In genomic region chr10:43257210-43258031, GRCh38 we compare ENCODE assay signal across 21 cellular contexts. TPM values are rescaled to one million over a fixed set of nuclear protein-coding genes. Genes with fewer than 3 reads are reported as not detected.
A peak's percentile ranks its signal among the peaks of the same experiment; 100 is the strongest.
DNase-seq lines count a peak whose midpoint lies in the region; ATAC-seq and TF ChIP-seq lines count a peak whose summit lies in the region.
"Had no signal": no experiment of that assay in that cellular context is flagged by ENCODE, and none has a peak within 500 bp of the region (broad histone marks: within the 10 kb centered on the region; RNA-seq: fewer than 3 reads in every experiment).

No MANE protein-coding gene starts in this region.

- H3K79me1 ChIP-seq in H9 (ENCODE audit: insufficient read depth, low read depth, low read length, poor library complexity, severe bottlenecking): no peaks in the 10 kb centered on the region

- no peaks in the 10 kb centered on the region for H3K23me2 ChIP-seq in H9 (ENCODE audit: insufficient read length, low read depth, low read length, poor library complexity, severe bottlenecking)

- TF ChIP-seq POLR2A in breast epithelium (IDR thresholded peaks at IDR 0.05): no peak
- TF ChIP-seq POLR2A in testis (IDR thresholded peaks at IDR 0.05): no peak

- intact Hi-C loops in MCF 10A (cut with micrococcal nuclease) (no loop called here), breast epithelium (cut with DNase I; ENCODE audit: low total_unique reads) (no loop called here), testis (cut with DNase I; ENCODE audit: low total_unique reads) (no loop called here)

- H3K9me3 ChIP-seq in breast epithelium: no peaks in the 10 kb centered on the region
- H3K9me3 ChIP-seq in H9 (ENCODE audit: control insufficient read depth, low read depth, low read length): no peaks in the 10 kb centered on the region
- no peaks in the 10 kb centered on the region for H3K9me3 ChIP-seq in testis
- H3K9me3 ChIP-seq: sigmoid colon had no signal

- H4K20me1 ChIP-seq in H9 (ENCODE audit: control insufficient read depth, insufficient read depth, insufficient read length): no peaks in the 10 kb centered on the region

- no peak overlapping the region for H3K27ac ChIP-seq in breast epithelium
- H3K27ac ChIP-seq in H9 (ENCODE audit: insufficient read length, low read depth, low read length): no peak overlapping the region
- no peak overlapping the region for H3K27ac ChIP-seq in testis
- H3K27ac ChIP-seq: sigmoid colon had no signal

- H3K36me3 ChIP-seq in breast epithelium: no peaks in the 10 kb centered on the region
- no peaks in the 10 kb centered on the region for H3K36me3 ChIP-seq in testis (ENCODE audit: low read depth, missing control alignments)
- H3K36me3 ChIP-seq: sigmoid colon had no signal

- no peak overlapping the region for H3K9ac ChIP-seq in H9 (ENCODE audit: extremely low read depth, insufficient read length, low read length)

- H2BK12ac ChIP-seq in H9 (ENCODE audit: insufficient read length, low read depth, low read length): no peak overlapping the region

- CTCF ChIA-PET in MCF 10A (lab: Yijun Ruan, JAX): interaction anchor here (0.7 to 0.8 kb wide), 2 partner anchors 36 to 93 kb away, joined by 3 read pairs; no protein-coding TSS in a partner anchor
- CTCF ChIA-PET in activated CD4-positive, alpha-beta memory T cell treated with anti-CD3 and anti-CD28 coated beads, Interleukin-2, amount 10 ng/mL, durations not matched to agents 7 days and 5 days (lab: Charles Lee): interaction anchor here (1.0 to 2.8 kb wide), 2 partner anchors 83 to 91 kb away, joined by 3 to 10 read pairs; no protein-coding TSS in a partner anchor

- H3K27me3 ChIP-seq in breast epithelium: no peaks in the 10 kb centered on the region
- no peaks in the 10 kb centered on the region for H3K27me3 ChIP-seq in H9 (ENCODE audit: insufficient read depth, low read length)
- H3K27me3 ChIP-seq in testis: no peaks in the 10 kb centered on the region

- BruUV-seq in MCF 10A (replicated peaks; lab: Mats Ljungman, UMichigan): no TSS peak

- no peak overlapping the region for H2BK120ac ChIP-seq in H9 (ENCODE audit: low read depth, low read length, poor library complexity, severe bottlenecking)

- H3K4me3 Mint-ChIP-seq in MCF 10A (ENCODE audit: unreplicated experiment): no peak overlapping the region
- H3K4me3 Mint-ChIP-seq in H9: no peak overlapping the region
- H3K4me3 Mint-ChIP-seq in activated CD4-positive, alpha-beta memory T cell treated with anti-CD3 and anti-CD28 coated beads, Interleukin-2, amount 10 ng/mL, durations not matched to agents 7 days and 5 days: no peak overlapping the region
- H3K4me3 Mint-ChIP-seq: activated CD4-positive, alpha-beta memory T cell treated with anti-CD3 and anti-CD28 coated beads for 36 hours; dendritic cell treated with granulocyte-macrophage colony-stimulating factor and Interleukin-4, amounts not matched to agents 40 ng/mL and 50 ng/mL, for 4 days; naive thymus-derived CD8-positive, alpha-beta T cell; WTC11 had no signal

- no peaks in the 10 kb centered on the region for H3K4me1 ChIP-seq in breast epithelium
- H3K4me1 ChIP-seq in H9 (ENCODE audit: insufficient read depth, low read length): no peaks in the 10 kb centered on the region
- no peaks in the 10 kb centered on the region for H3K4me1 ChIP-seq in testis
- H3K4me1 ChIP-seq: sigmoid colon had no signal

- peak overlapping the region; percentile 44; the same call in 1 of the 2 replicates for H3K14ac ChIP-seq in H9 (ENCODE audit: insufficient read depth, low read length)

- H4K8ac ChIP-seq in H9 (replicated peaks; ENCODE audit: insufficient read length, low read depth, low read length): no peak overlapping the region

- TF ChIP-seq CTCF in MCF 10A (IDR thresholded peaks at IDR 0.05; ENCODE audit: unreplicated experiment) (no peak), breast epithelium (IDR thresholded peaks at IDR 0.05) (no peak), H9 (conservative IDR thresholded peaks at IDR 0.05) (no peak), testis (IDR thresholded peaks at IDR 0.05) (no peak)

- no peak overlapping the region for H2BK15ac ChIP-seq in H9 (ENCODE audit: low read depth, low read length)

- no peak overlapping the region for H3K4ac ChIP-seq in H9 (ENCODE audit: low read depth, low read length)

- H3K4me1 Mint-ChIP-seq in MCF 10A (ENCODE audit: insufficient read depth, unreplicated experiment) (peaks cover 24% of the 10 kb centered on the region), H9 (peaks cover 6 to 26% of the 10 kb centered on the region in 2 experiments)
- peaks cover 5% of the 10 kb centered on the region for H3K4me1 Mint-ChIP-seq in activated CD4-positive, alpha-beta memory T cell treated with anti-CD3 and anti-CD28 coated beads, Interleukin-2, amount 10 ng/mL, durations not matched to agents 7 days and 5 days

- no peak overlapping the region for H2AFZ ChIP-seq in H9 (ENCODE audit: low read length)

- no CpG with 5 or more reads among the region's 13 CpGs for WGBS in H9 (ENCODE audit: extremely low coverage, insufficient read length, low lambda C conversion rate)
- 91% methylated on average over 10 to 13 of the region's 13 CpGs for WGBS in testis, 2 donors

- no peak overlapping the region for H3K56ac ChIP-seq in H9 (ENCODE audit: insufficient read length, low read depth, low read length)

- H3K23ac ChIP-seq in H9 (ENCODE audit: insufficient read length, low read depth, low read length): no peak overlapping the region

- H3T11ph ChIP-seq in H9 (ENCODE audit: low read length): no peak overlapping the region

- no peak overlapping the region for H4K91ac ChIP-seq in H9 (ENCODE audit: insufficient read length, low read depth, low read length)

- no peak overlapping the region for H3K4me3 ChIP-seq in breast epithelium
- no peak overlapping the region for H3K4me3 ChIP-seq in testis
- H3K4me3 ChIP-seq: sigmoid colon had no signal

- no peak overlapping the region for H3K18ac ChIP-seq in H9 (ENCODE audit: insufficient read length, low read depth, low read length)

- H3K27me3 Mint-ChIP-seq in MCF 10A (ENCODE audit: insufficient read depth, unreplicated experiment) (no peaks in the 10 kb centered on the region), H9 (ENCODE audit: low read depth) (peaks cover 6% of the 10 kb centered on the region)
- peaks cover 1% of the 10 kb centered on the region for H3K27me3 Mint-ChIP-seq in activated CD4-positive, alpha-beta memory T cell treated with anti-CD3 and anti-CD28 coated beads, Interleukin-2, amount 10 ng/mL, durations not matched to agents 7 days and 5 days
- H3K27me3 Mint-ChIP-seq: activated CD4-positive, alpha-beta memory T cell treated with anti-CD3 and anti-CD28 coated beads for 36 hours had no signal

- no peaks in the 10 kb centered on the region for H3K9me3 Mint-ChIP-seq in MCF 10A (ENCODE audit: unreplicated experiment)
- no peaks in the 10 kb centered on the region for H3K9me3 Mint-ChIP-seq in H9
- no peaks in the 10 kb centered on the region for H3K9me3 Mint-ChIP-seq in activated CD4-positive, alpha-beta memory T cell treated with anti-CD3 and anti-CD28 coated beads, Interleukin-2, amount 10 ng/mL, durations not matched to agents 7 days and 5 days
- H3K9me3 Mint-ChIP-seq: activated CD4-positive, alpha-beta memory T cell treated with anti-CD3 and anti-CD28 coated beads for 36 hours; CD14-positive monocyte; dendritic cell treated with granulocyte-macrophage colony-stimulating factor and Interleukin-4, amounts not matched to agents 40 ng/mL and 50 ng/mL, for 4 days; naive thymus-derived CD8-positive, alpha-beta T cell; WTC11 had no signal

- no peak for ATAC-seq in GM21423 (IDR thresholded peaks at IDR 0.05; ENCODE audit: unreplicated experiment)
- ATAC-seq: left colon; naive thymus-derived CD8-positive, alpha-beta T cell; WTC11 had no signal

- H3K27ac Mint-ChIP-seq in MCF 10A (ENCODE audit: low read depth, unreplicated experiment): peak overlapping the region; percentile 69
- no peak overlapping the region; a peak in 1 of 7 replicates for H3K27ac Mint-ChIP-seq in H9
- no peak overlapping the region for H3K27ac Mint-ChIP-seq in activated CD4-positive, alpha-beta memory T cell treated with anti-CD3 and anti-CD28 coated beads, Interleukin-2, amount 10 ng/mL, durations not matched to agents 7 days and 5 days
- H3K27ac Mint-ChIP-seq: activated CD4-positive, alpha-beta memory T cell treated with anti-CD3 and anti-CD28 coated beads for 36 hours; dendritic cell treated with granulocyte-macrophage colony-stimulating factor and Interleukin-4, amounts not matched to agents 40 ng/mL and 50 ng/mL, for 4 days; WTC11 had no signal

- no peaks in the 10 kb centered on the region for H3K79me2 ChIP-seq in H9 (ENCODE audit: insufficient read depth, low read length)

- DNase-seq in MCF 10A (ENCODE audit: unreplicated experiment) (no peak), breast epithelium (ENCODE audit: low spot score in 2 of 2) (no peak), H9 (no peak), islet precursor cell (peak; percentile 54), testis (peak; percentile 2), NCI-H146 (lab: John Stamatoyannopoulos, UW) (no peak)
- no peak for DNase-seq in activated CD4-positive, alpha-beta memory T cell treated with anti-CD3 and anti-CD28 coated beads, Interleukin-2, amount 10 ng/mL, durations not matched to agents 7 days and 5 days
- DNase-seq: ACHN; activated CD4-positive, alpha-beta memory T cell treated with anti-CD3 and anti-CD28 coated beads for 36 hours; amniotic stem cell; glutamatergic neuron; NCI-H2081 treated with DMSO at 0.1 percent for 48 hours; RPMI8226; sigmoid colon; T-helper 9 cell had no signal

- no peak overlapping the region for H4K5ac ChIP-seq in H9 (ENCODE audit: insufficient read length, low read depth, low read length)

- no peak overlapping the region for H2AK5ac ChIP-seq in H9 (ENCODE audit: insufficient read length, low read length)

- POLR2A ChIA-PET in MCF 10A (lab: Yijun Ruan, JAX): interaction anchor here (0.7 kb wide), 1 partner anchor 8 kb away, joined by 3 read pairs; no protein-coding TSS in a partner anchor
- POLR2A ChIA-PET in activated CD4-positive, alpha-beta memory T cell treated with anti-CD3 and anti-CD28 coated beads, Interleukin-2, amount 10 ng/mL, durations not matched to agents 7 days and 5 days (lab: Charles Lee): interaction anchor here (1.0 kb wide), 1 partner anchor 152 kb away, joined by 3 read pairs; the partner anchor contains the start of gene HNRNPF

- H3K36me3 Mint-ChIP-seq in MCF 10A (ENCODE audit: insufficient read depth, unreplicated experiment): no peaks in the 10 kb centered on the region
- H3K36me3 Mint-ChIP-seq in H9 (ENCODE audit: insufficient read depth in 1 of 3, low read depth in 3 of 3): no peaks in the 10 kb centered on the region; a peak in 1 of 7 replicates
- H3K36me3 Mint-ChIP-seq in activated CD4-positive, alpha-beta memory T cell treated with anti-CD3 and anti-CD28 coated beads, Interleukin-2, amount 10 ng/mL, durations not matched to agents 7 days and 5 days (ENCODE audit: low read depth): no peaks in the 10 kb centered on the region
- H3K36me3 Mint-ChIP-seq: activated CD4-positive, alpha-beta memory T cell treated with anti-CD3 and anti-CD28 coated beads for 36 hours; CD14-positive monocyte; naive thymus-derived CD8-positive, alpha-beta T cell; WTC11 had no signal

- H2BK5ac ChIP-seq in H9 (ENCODE audit: insufficient read length, low read length): no peak overlapping the region

- H2BK20ac ChIP-seq in H9 (ENCODE audit: low read depth, low read length, poor library complexity, severe bottlenecking): no peak overlapping the region

- H3K4me2 ChIP-seq in H9 (ENCODE audit: insufficient read depth, insufficient read length, low read length): no peak overlapping the region

RNA-seq across cellular contexts. Expression of gene RASGEF1A, which starts 9.4 kb away (rescaled TPM):
- total RNA-seq in MCF 10A (2022): not detected in 2 replicates
- total RNA-seq in breast epithelium: 10 to 100 TPM in 2 of 3 donors, 1 to 10 TPM in 1; 1.1 to 15.8 (median 11.5) TPM
- 17.6 and 20.0 TPM in 2 replicates for total RNA-seq in H9 (2021)
- total RNA-seq in testis: 10 to 100 TPM; 10.9 to 11.7 TPM
- polyA plus RNA-seq in testis (ENCODE audit: insufficient read depth, low read depth, low replicate concordance): 7.8 TPM
- 1 to 10 TPM; 4.4 to 6.6 TPM for total RNA-seq in activated CD4-positive, alpha-beta memory T cell treated with anti-CD3 and anti-CD28 coated beads, Interleukin-2, amount 10 ng/mL, durations not matched to agents 7 days and 5 days

Comparison
In these comparisons a context has a peak if more than half of its experiments do, and no peak if none do; other contexts are left out.
1. DNase-seq: peak in islet precursor cell (single experiment) and testis (single experiment); none in MCF 10A (single experiment), breast epithelium (0 of 2), H9 (single experiment), NCI-H146 (single experiment) and activated CD4-positive, alpha-beta memory T cell treated with anti-CD3 and anti-CD28 coated beads, Interleukin-2, amount 10 ng/mL, durations not matched to agents 7 days and 5 days (single experiment).